Comparison of ENCODE assay signal across 10 cellular contexts in the genomic region with DNA sequence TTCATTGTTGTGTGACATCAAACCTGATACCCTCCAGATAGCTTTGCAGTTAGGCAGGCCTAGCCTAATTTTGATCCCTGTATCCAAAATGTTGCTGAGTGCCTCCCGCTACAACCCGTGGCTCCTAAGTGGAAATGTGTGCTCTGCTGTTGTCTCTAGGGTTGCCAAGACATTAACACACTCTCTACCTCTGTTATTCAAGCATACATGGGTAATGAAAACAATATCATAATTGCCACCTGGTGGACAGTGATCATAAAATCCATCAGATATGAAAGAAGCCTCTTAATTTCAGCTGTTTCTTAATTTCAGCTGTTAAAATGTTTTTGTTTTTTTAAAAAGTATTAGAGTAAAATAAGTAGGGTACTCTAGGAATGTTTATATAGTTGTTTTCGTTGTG.
DNase-seq lines count a peak whose midpoint lies in the region; ATAC-seq and TF ChIP-seq lines count a peak whose summit lies in the region.
"Had no signal": no experiment of that assay in that cellular context is flagged by ENCODE, and none has a peak within 500 bp of the region (broad histone marks: within the 10 kb centered on the region; RNA-seq: fewer than 3 reads in every experiment).

No MANE protein-coding gene starts in this region.

- no peak overlapping the region for H3K4me3 Mint-ChIP-seq in MCF 10A (ENCODE audit: unreplicated experiment)
- H3K4me3 Mint-ChIP-seq: activated naive CD8-positive, alpha-beta T cell treated with anti-CD3 and anti-CD28 coated beads for 36 hours had no signal

- H3K36me3 ChIP-seq in breast epithelium (no peaks in the 10 kb centered on the region), uterus (no peaks in the 10 kb centered on the region)
- H3K36me3 ChIP-seq: SJCRH30 had no signal

- DNase-seq in MCF 10A (ENCODE audit: unreplicated experiment) (peak; percentile 47), breast epithelium (ENCODE audit: low spot score in 2 of 2) (no peak), NCI-H524 treated with DMSO at 0.1 percent for 48 hours (lab: John Stamatoyannopoulos, UW) (peak; percentile 20), uterus (no peak), mucosa of gallbladder (ENCODE audit: low spot score) (no peak)
- no peak for DNase-seq in activated naive CD4-positive, alpha-beta T cell (lab: John Stamatoyannopoulos, UW)
- DNase-seq: activated naive CD8-positive, alpha-beta T cell treated with anti-CD3 and anti-CD28 coated beads for 36 hours had no signal

- H3K27ac ChIP-seq in breast epithelium (no peak overlapping the region), uterus (peak overlapping the region; percentile 40 to 53)
- H3K27ac ChIP-seq: SJCRH30 had no signal

- TF ChIP-seq POLR2A in breast epithelium (IDR thresholded peaks at IDR 0.05) (no peak), uterus (IDR thresholded peaks at IDR 0.05) (no peak)

- no peak overlapping the region for H3K4me3 ChIP-seq in breast epithelium
- H3K4me3 ChIP-seq in uterus: no peak overlapping the region
- H3K4me3 ChIP-seq: SJCRH30 had no signal

- intact Hi-C loops in MCF 10A (cut with micrococcal nuclease): loop anchor here (2.0 kb wide), 1 partner anchor 40 kb away; no protein-coding TSS in a partner anchor
- intact Hi-C loops in breast epithelium (cut with DNase I; ENCODE audit: low total_unique reads): no loop called here
- intact Hi-C loops in uterus (cut with DNase I; ENCODE audit: low total_unique reads): no loop called here

- ATAC-seq in esophagus mucosa (peak; percentile 38), GM21515 (IDR thresholded peaks at IDR 0.05; ENCODE audit: unreplicated experiment) (no peak)

- POLR2A ChIA-PET in MCF 10A (lab: Yijun Ruan, JAX): no interaction called here

- peaks cover 7% of the 10 kb centered on the region for H3K36me3 Mint-ChIP-seq in MCF 10A (ENCODE audit: insufficient read depth, unreplicated experiment)
- H3K36me3 Mint-ChIP-seq: activated naive CD8-positive, alpha-beta T cell treated with anti-CD3 and anti-CD28 coated beads for 36 hours had no signal

- BruUV-seq in MCF 10A (replicated peaks; lab: Mats Ljungman, UMichigan): no TSS peak

- H3K4me1 Mint-ChIP-seq in MCF 10A (ENCODE audit: insufficient read depth, unreplicated experiment): peaks cover 26% of the 10 kb centered on the region
- H3K4me1 Mint-ChIP-seq: activated naive CD8-positive, alpha-beta T cell treated with anti-CD3 and anti-CD28 coated beads for 36 hours had no signal

- H3K27me3 ChIP-seq in breast epithelium (no peaks in the 10 kb centered on the region), uterus (no peaks in the 10 kb centered on the region)
- H3K27me3 ChIP-seq: SJCRH30 had no signal

- H3K9me3 ChIP-seq in breast epithelium (no peaks in the 10 kb centered on the region), uterus (no peaks in the 10 kb centered on the region)
- H3K9me3 ChIP-seq: SJCRH30 had no signal

- TF ChIP-seq CTCF in MCF 10A (IDR thresholded peaks at IDR 0.05; ENCODE audit: unreplicated experiment) (peak; percentile 31), breast epithelium (IDR thresholded peaks at IDR 0.05) (peak in 1 of 3 donors; percentile 25), uterus (IDR thresholded peaks at IDR 0.05) (peak in 1 of 4 experiments; percentile 6)

- H3K4me1 ChIP-seq in breast epithelium (no peaks in the 10 kb centered on the region), uterus (peaks cover 0 to 6% of the 10 kb centered on the region in 2 donors)

- peak overlapping the region; percentile 64 for H3K27ac Mint-ChIP-seq in MCF 10A (ENCODE audit: low read depth, unreplicated experiment)
- H3K27ac Mint-ChIP-seq: activated naive CD8-positive, alpha-beta T cell treated with anti-CD3 and anti-CD28 coated beads for 36 hours had no signal

- H3K27me3 Mint-ChIP-seq in MCF 10A (ENCODE audit: insufficient read depth, unreplicated experiment): no peaks in the 10 kb centered on the region
- H3K27me3 Mint-ChIP-seq: activated naive CD8-positive, alpha-beta T cell treated with anti-CD3 and anti-CD28 coated beads for 36 hours had no signal

- CTCF ChIA-PET in MCF 10A (lab: Yijun Ruan, JAX): interaction anchor here (0.6 to 2.2 kb wide), 20 partner anchors 8 to 1470 kb away, joined by 3 to 13 read pairs (median 5); no protein-coding TSS in a partner anchor

- no peaks in the 10 kb centered on the region for H3K9me3 Mint-ChIP-seq in MCF 10A (ENCODE audit: unreplicated experiment)
- H3K9me3 Mint-ChIP-seq: activated naive CD8-positive, alpha-beta T cell treated with anti-CD3 and anti-CD28 coated beads for 36 hours had no signal

Comparison
In these comparisons a context has a peak if more than half of its experiments do, and no peak if none do; other contexts are left out.
1. DNase-seq: peak in MCF 10A (single experiment) and NCI-H524 treated with DMSO at 0.1 percent for 48 hours (single experiment); none in breast epithelium (0 of 2), uterus (0 of 2), mucosa of gallbladder (single experiment) and activated naive CD4-positive, alpha-beta T cell (0 of 4).
2. H3K27ac ChIP-seq: peak in uterus (2 of 2); none in breast epithelium (0 of 2).